In the genomic region with DNA sequence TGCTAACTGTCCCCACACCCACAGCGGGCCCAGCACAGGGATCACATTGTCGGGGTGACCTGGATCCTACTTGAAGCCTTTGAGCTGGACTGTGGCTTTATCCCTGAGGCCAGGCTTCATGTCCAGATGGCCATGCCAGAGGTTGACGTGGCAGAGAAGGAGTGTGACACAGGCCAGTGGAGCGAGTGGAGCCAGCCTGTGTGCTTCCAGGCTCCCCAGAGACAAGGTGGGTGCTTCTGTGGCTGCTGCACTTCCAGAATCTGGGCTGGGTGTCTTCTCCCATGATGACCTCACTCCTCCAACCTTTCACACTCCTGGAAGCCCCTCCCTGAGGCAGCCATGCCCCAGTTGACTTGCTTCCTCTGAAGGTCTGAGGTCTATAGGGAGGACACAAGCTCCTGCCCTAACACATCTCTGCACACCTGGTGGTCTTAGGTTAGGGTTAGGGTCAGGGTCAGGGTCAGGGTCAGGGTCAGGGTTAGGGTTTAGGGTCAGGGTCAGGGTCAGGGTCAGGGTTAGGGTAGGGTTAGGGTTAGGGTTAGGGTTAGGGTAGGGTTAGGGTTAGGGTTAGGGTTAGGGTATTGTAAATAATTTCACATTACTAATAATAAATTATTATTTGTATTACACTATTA, we compare ENCODE assay signal across 23 cellular contexts. TPM values are rescaled to one million over a fixed set of nuclear protein-coding genes. Genes with fewer than 3 reads are reported as not detected.
DNase-seq lines count a peak whose midpoint lies in the region; ATAC-seq and TF ChIP-seq lines count a peak whose summit lies in the region.
"Had no signal": no experiment of that assay in that cellular context is flagged by ENCODE, and none has a peak within 500 bp of the region (broad histone marks: within the 10 kb centered on the region; RNA-seq: fewer than 3 reads in every experiment).

No MANE protein-coding gene starts in this region.

- peaks cover 3% of the 10 kb centered on the region in 2 donors for H3K4me1 Mint-ChIP-seq in natural killer cell
- H3K4me1 Mint-ChIP-seq in natural killer cell treated with Interleukin-12 subunit alpha and Interleukin-12 subunit beta and Interleukin-15 and Interleukin-18, amount 100 ng/mL, for 72 hours (ENCODE audit: low read depth in 2 of 2) = peaks cover 2 to 3% of the 10 kb centered on the region in 2 donors

- H3K27ac ChIP-seq in coronary artery = no peak overlapping the region
- no peak overlapping the region for H3K27ac ChIP-seq in lower lobe of right lung
- H3K27ac ChIP-seq: esophagus squamous epithelium, suprapubic skin, VCaP had no signal

- no peaks in the 10 kb centered on the region for H3K27me3 Mint-ChIP-seq in natural killer cell (ENCODE audit: low read depth in 2 of 2)
- no peaks in the 10 kb centered on the region for H3K27me3 Mint-ChIP-seq in natural killer cell treated with Interleukin-12 subunit alpha and Interleukin-12 subunit beta and Interleukin-15 and Interleukin-18, amount 100 ng/mL, for 72 hours
- H3K27me3 Mint-ChIP-seq: central memory CD8-positive, alpha-beta T cell had no signal

- H3K36me3 Mint-ChIP-seq in natural killer cell = no peaks in the 10 kb centered on the region
- H3K36me3 Mint-ChIP-seq in natural killer cell treated with Interleukin-12 subunit alpha and Interleukin-12 subunit beta and Interleukin-15 and Interleukin-18, amount 100 ng/mL, for 72 hours = peaks cover 3% of the 10 kb centered on the region

- intact Hi-C loops in natural killer cell (cut with micrococcal nuclease) = no loop called here
- intact Hi-C loops in lower lobe of right lung (cut with DNase I) = no loop called here

- TF ChIP-seq CTCF in natural killer cell (IDR thresholded peaks at IDR 0.05) (no peak), coronary artery (IDR thresholded peaks at IDR 0.05) (no peak), lower lobe of right lung (IDR thresholded peaks at IDR 0.05) (no peak)

- H3K27ac Mint-ChIP-seq in natural killer cell = no peak overlapping the region
- no peak overlapping the region for H3K27ac Mint-ChIP-seq in natural killer cell treated with Interleukin-12 subunit alpha and Interleukin-12 subunit beta and Interleukin-15 and Interleukin-18, amount 100 ng/mL, for 72 hours
- H3K27ac Mint-ChIP-seq: activated naive CD4-positive, alpha-beta T cell treated with anti-CD3 and anti-CD28 coated beads for 36 hours had no signal

- no peaks in the 10 kb centered on the region for H3K9me3 Mint-ChIP-seq in natural killer cell
- H3K9me3 Mint-ChIP-seq in natural killer cell treated with Interleukin-12 subunit alpha and Interleukin-12 subunit beta and Interleukin-15 and Interleukin-18, amount 100 ng/mL, for 72 hours = no peaks in the 10 kb centered on the region
- H3K9me3 Mint-ChIP-seq: activated naive CD4-positive, alpha-beta T cell treated with anti-CD3 and anti-CD28 coated beads for 36 hours; central memory CD8-positive, alpha-beta T cell had no signal

- H3K4me3 Mint-ChIP-seq in natural killer cell = no peak overlapping the region
- no peak overlapping the region for H3K4me3 Mint-ChIP-seq in natural killer cell treated with Interleukin-12 subunit alpha and Interleukin-12 subunit beta and Interleukin-15 and Interleukin-18, amount 100 ng/mL, for 72 hours
- H3K4me3 Mint-ChIP-seq: activated naive CD4-positive, alpha-beta T cell treated with anti-CD3 and anti-CD28 coated beads for 36 hours; central memory CD8-positive, alpha-beta T cell had no signal

- no peaks in the 10 kb centered on the region for H3K27me3 ChIP-seq in lower lobe of right lung (ENCODE audit: low read depth)
- H3K27me3 ChIP-seq: esophagus squamous epithelium, suprapubic skin had no signal

- no peak overlapping the region for H3K4me3 ChIP-seq in coronary artery
- no peak overlapping the region for H3K4me3 ChIP-seq in lower lobe of right lung
- H3K4me3 ChIP-seq: esophagus squamous epithelium, suprapubic skin had no signal

- ATAC-seq in natural killer cell (no peak), lower lobe of right lung (no peak)
- no peak for ATAC-seq in natural killer cell treated with Interleukin-12 subunit alpha and Interleukin-12 subunit beta and Interleukin-15 and Interleukin-18, amount 100 ng/mL, for 72 hours

- DNase-seq in natural killer cell (peak; percentile 10), coronary artery (ENCODE audit: low spot score) (peak; percentile 62), myocyte (ENCODE audit: low read depth) (peak; percentile 50), NOMO-1 (lab: John Stamatoyannopoulos, UW; ENCODE audit: unreplicated experiment in 2 of 2) (no peak), lower lobe of right lung (no peak), iPS-NIHi11 (ENCODE audit: low spot score) (no peak)
- no peak for DNase-seq in natural killer cell treated with Interleukin-12 subunit alpha and Interleukin-12 subunit beta and Interleukin-15 and Interleukin-18, amount 100 ng/mL, for 72 hours (ENCODE audit: low spot score)
- no peak for DNase-seq in activated CD8-positive, alpha-beta memory T cell treated with anti-CD3 and anti-CD28 coated beads for 24 hours
- DNase-seq: ACHN; activated CD4-positive, alpha-beta T cell treated with anti-CD3 and anti-CD28 coated beads, Interleukin-2, amount 50 U/mL, for 4 hours; activated naive CD4-positive, alpha-beta T cell treated with anti-CD3 and anti-CD28 coated beads for 36 hours; anterior cingulate cortex; C1 segment of cervical spinal cord; effector CD4-positive, alpha-beta T cell; EL; esophagus squamous epithelium; NCI-H1694; NCI-H748 treated with DMSO at 0.1 percent for 48 hours; nucleus accumbens; SIG-M5 had no signal

- peaks cover 4% of the 10 kb centered on the region for H3K4me1 ChIP-seq in lower lobe of right lung
- H3K4me1 ChIP-seq: suprapubic skin had no signal

- H3K9me3 ChIP-seq in lower lobe of right lung = no peaks in the 10 kb centered on the region
- H3K9me3 ChIP-seq: esophagus squamous epithelium, suprapubic skin had no signal

- H3K36me3 ChIP-seq in lower lobe of right lung = peaks cover 33% of the 10 kb centered on the region

RNA-seq across cellular contexts. Expression of a gene that starts 13.1 kb away (rescaled TPM):
- total RNA-seq in natural killer cell (10 to 100 TPM; 24.9 to 40.1 (median 37.3) TPM), myocyte (20.4 and 22.3 TPM in 2 replicates), lower lobe of right lung (50.7 TPM)
- total RNA-seq in natural killer cell treated with Interleukin-12 subunit alpha and Interleukin-12 subunit beta and Interleukin-15 and Interleukin-18, amount 100 ng/mL, for 72 hours = 10 to 100 TPM; 20.9 to 28.8 TPM
- 24.7 TPM for polyA plus RNA-seq in myocyte (2012)

RNA-seq across cellular contexts. Expression of a gene that starts 27.8 kb away (rescaled TPM):
- total RNA-seq in natural killer cell (10 to 100 TPM; 71.0 to 89.5 (median 81.9) TPM), myocyte (76.1 and 92.4 TPM in 2 replicates), lower lobe of right lung (50.4 TPM)
- total RNA-seq in natural killer cell treated with Interleukin-12 subunit alpha and Interleukin-12 subunit beta and Interleukin-15 and Interleukin-18, amount 100 ng/mL, for 72 hours = 100 to 1,000 TPM; 161 to 183 TPM
- polyA plus RNA-seq in myocyte (2012) = 130 TPM

RNA-seq across cellular contexts. Expression of a gene that starts 31.3 kb away (rescaled TPM):
- total RNA-seq in natural killer cell (10 to 100 TPM; 82.7 to 95.7 (median 94.7) TPM), myocyte (120 and 132 TPM in 2 replicates), lower lobe of right lung (104 TPM)
- 10 to 100 TPM; 60.2 to 99.9 TPM for total RNA-seq in natural killer cell treated with Interleukin-12 subunit alpha and Interleukin-12 subunit beta and Interleukin-15 and Interleukin-18, amount 100 ng/mL, for 72 hours
- polyA plus RNA-seq in myocyte (2012) = 260 TPM

RNA-seq across cellular contexts. Expression of a gene that starts 42.4 kb away (rescaled TPM):
- 100 to 1,000 TPM; 330 to 451 (median 408) TPM for total RNA-seq in natural killer cell
- total RNA-seq in natural killer cell treated with Interleukin-12 subunit alpha and Interleukin-12 subunit beta and Interleukin-15 and Interleukin-18, amount 100 ng/mL, for 72 hours = 100 to 1,000 TPM; 424 to 774 TPM
- 238 and 268 TPM in 2 replicates for total RNA-seq in myocyte
- polyA plus RNA-seq in myocyte (2012) = 331 TPM
- 233 TPM for total RNA-seq in lower lobe of right lung

Comparison
In these comparisons a context has a peak if more than half of its experiments do, and no peak if none do; other contexts are left out.
1. DNase-seq: peak in natural killer cell (single experiment), coronary artery (single experiment) and myocyte (single experiment); none in natural killer cell treated with Interleukin-12 subunit alpha and Interleukin-12 subunit beta and Interleukin-15 and Interleukin-18, amount 100 ng/mL, for 72 hours (single experiment), NOMO-1 (0 of 2), lower lobe of right lung (single experiment), iPS-NIHi11 (single experiment) and activated CD8-positive, alpha-beta memory T cell treated with anti-CD3 and anti-CD28 coated beads for 24 hours (single experiment).